Comparison of ENCODE assay signal across 9 cellular contexts in genomic region chrX:69028006-69028760, GRCh38.
A peak's percentile ranks its signal among the peaks of the same experiment; 100 is the strongest.
DNase-seq lines count a peak whose midpoint lies in the region; ATAC-seq, FAIRE-seq and TF ChIP-seq lines count a peak whose summit lies in the region.
"Had no signal": no experiment of that assay in that cellular context is flagged by ENCODE, and none has a peak within 500 bp of the region (broad histone marks: within the 10 kb centered on the region; RNA-seq: fewer than 3 reads in every experiment).

No MANE protein-coding gene starts in this region.

- no TSS peak for BruUV-seq in GM12878 (replicated peaks; lab: Mats Ljungman, UMichigan)

- H3K79me2 ChIP-seq in GM12878 (ENCODE audit: control insufficient read depth, insufficient read depth, low read length) = no peaks in the 10 kb centered on the region

- in situ Hi-C loops in GM12878 (cut with MboI) = no loop called here

- H3K9me3 ChIP-seq in AG04450 (ENCODE audit: control insufficient read depth, insufficient read depth, low read length) = no peaks in the 10 kb centered on the region
- no peaks in the 10 kb centered on the region for H3K9me3 ChIP-seq in GM12878 (replicated peaks; ENCODE audit: control insufficient read depth, insufficient read depth, low read length)
- no peaks in the 10 kb centered on the region for H3K9me3 ChIP-seq in psoas muscle

- POLR2A ChIA-PET in AG04450 (lab: Yijun Ruan, JAX) = interaction anchor here (1.1 kb wide), 1 partner anchor 133 kb away, joined by 3 read pairs; no protein-coding TSS in a partner anchor
- POLR2A ChIA-PET in GM12878 (lab: Charles Lee) = no interaction called here

- H3K36me3 ChIP-seq in GM12878 (ENCODE audit: control insufficient read depth in 2 of 2, insufficient read depth in 2 of 2, low read length in 1 of 2) (no peaks in the 10 kb centered on the region), psoas muscle (ENCODE audit: insufficient read depth in 1 of 2, low read depth in 1 of 2) (no peaks in the 10 kb centered on the region)

- no peaks in the 10 kb centered on the region for H4K20me1 ChIP-seq in GM12878 (ENCODE audit: control insufficient read depth, insufficient read depth)

- TF ChIP-seq RAD21 in GM12878 (IDR thresholded peaks at IDR 0.05; ENCODE audit: insufficient read depth, low read depth, low read length) = no peak

- DNase-seq in AG04450 (ENCODE audit: low read depth, low spot score) (no peak), GM12878 (ENCODE audit: low read depth, low spot score) (peak; percentile 32), kidney glomerular epithelial cell (lab: John Stamatoyannopoulos, UW) (no peak), putamen (ENCODE audit: low spot score) (no peak), psoas muscle (no peak)
- DNase-seq in activated CD4-positive, CD25-positive, alpha-beta regulatory T cell (lab: John Stamatoyannopoulos, UW) = no peak

- no peak overlapping the region for H2AFZ ChIP-seq in GM12878 (ENCODE audit: control insufficient read depth, low read depth, low read length)

- no peak for FAIRE-seq in GM12878 (lab: Jason Lieb, UNC)

- H3K4me1 ChIP-seq in GM12878 (ENCODE audit: control insufficient read depth, insufficient read depth, low read length) (peaks cover 23% of the 10 kb centered on the region), psoas muscle (no peaks in the 10 kb centered on the region)

- TF ChIP-seq CTCF in AG04450 (IDR thresholded peaks at IDR 0.05; ENCODE audit: low read depth, low read length) (no peak), GM12878 (IDR thresholded peaks at IDR 0.05 in 2 of 3, conservative IDR thresholded peaks at IDR 0.05 in 1 of 3; ENCODE audit: control insufficient read depth in 2 of 3, extremely low read depth in 1 of 3, insufficient read depth in 1 of 3, low read depth in 3 of 3, low read length in 3 of 3) (no peak), psoas muscle (IDR thresholded peaks at IDR 0.05) (no peak)

- H3K4me2 ChIP-seq in GM12878 (ENCODE audit: control insufficient read depth, insufficient read depth) = peak overlapping the region; percentile 27; the same call in 1 of the 2 replicates

- TF ChIP-seq EP300 in GM12878 (IDR thresholded peaks at IDR 0.05; ENCODE audit: borderline replicate concordance in 1 of 2, control insufficient read depth in 1 of 2, low read depth in 2 of 2, low read length in 2 of 2) = 0 out of 4 replicates have a peak, but pooled peaks of 1 of the 2 experiments have one; percentile 24

- TF ChIP-seq POLR2A in GM12878 (IDR thresholded peaks at IDR 0.05; ENCODE audit: low read depth, low read length) = no peak

- H3K9ac ChIP-seq in GM12878 (ENCODE audit: control insufficient read depth, insufficient read depth, low read length) = no peak overlapping the region

- RAD21 ChIA-PET in GM12878 (lab: Charles Lee; ENCODE audit: unreplicated experiment) = interaction anchor here (1.1 kb wide), 1 partner anchor 199 kb away, joined by 3 read pairs; the partner anchor contains the start of gene EFNB1

- intact Hi-C loops in GM12878 (cut with micrococcal nuclease; ENCODE audit: unreplicated experiment) (no loop called here), psoas muscle (cut with DNase I) (loop anchor here in 1 of 2 donors (10.0 kb wide), 1 partner anchor 273 kb away; no protein-coding TSS in a partner anchor)

- ATAC-seq in GM19395 (IDR thresholded peaks at IDR 0.05; ENCODE audit: unreplicated experiment) (peak; percentile 96), HG03103 (IDR thresholded peaks at IDR 0.05; ENCODE audit: low read depth, unreplicated experiment) (peak; percentile 87), GM12878 (peak; percentile 90), psoas muscle (no peak)

- SMC1A ChIA-PET in GM12878 (lab: Charles Lee; ENCODE audit: uncharacterized antibody, unreplicated experiment) = interaction anchor here (0.8 to 1.5 kb wide), 2 partner anchors 12 to 24 kb away, joined by 3 read pairs; no protein-coding TSS in a partner anchor

- no peak overlapping the region for H3K4me3 ChIP-seq in AG04450 (ENCODE audit: low read depth, low read length)
- no peak overlapping the region for H3K4me3 ChIP-seq in GM12878
- no peak overlapping the region for H3K4me3 ChIP-seq in psoas muscle

- CTCF ChIA-PET in AG04450 (lab: Charles Lee) (no interaction called here), GM12878 (lab: Yijun Ruan, JAX) (no interaction called here)

- H3K27me3 ChIP-seq in AG04450 (ENCODE audit: control insufficient read depth, insufficient read depth, low read length) (no peaks in the 10 kb centered on the region), GM12878 (replicated peaks in 1 of 2; ENCODE audit: control insufficient read depth in 2 of 2, insufficient read depth in 2 of 2, low read length in 1 of 2) (no peaks in the 10 kb centered on the region; a peak in 1 of 4 replicates), psoas muscle (ENCODE audit: insufficient read depth in 3 of 3, low read length in 2 of 3) (peaks cover 0 to 8% (median 0%) of the 10 kb centered on the region in 3 donors)

- 32% methylated on average over 8 of the region's 8 CpGs for WGBS in GM12878 (ENCODE audit: insufficient coverage, insufficient replicate concordance, low lambda C conversion rate, missing lambda C conversion rate)
- 68 to 80% (median 77%) methylated on average over 7 to 8 of the region's 8 CpGs for WGBS in psoas muscle, 3 donors

- peak overlapping the region; percentile 86 for H3K27ac ChIP-seq in AG04450 (ENCODE audit: low read depth, low read length)
- peak overlapping the region; percentile 66 for H3K27ac ChIP-seq in GM12878 (ENCODE audit: control insufficient read depth, insufficient read depth)
- no peak overlapping the region for H3K27ac ChIP-seq in psoas muscle
- H3K27ac ChIP-seq: C4-2B had no signal

TF ChIP-seq in GM12878, 131 proteins besides CTCF, POLR2A, EP300 and RAD21 (continues in another document):
- TF ChIP-seq JUNB (IDR thresholded peaks at IDR 0.05) (peak; percentile 39; the same call in 1 of the 2 replicates), ZNF217 (IDR thresholded peaks at IDR 0.05) (no peak), LARP7 (IDR thresholded peaks at IDR 0.05) (no peak), STAT3 (IDR thresholded peaks at IDR 0.05; ENCODE audit: low read depth, low read length) (no peak), RB1 (IDR thresholded peaks at IDR 0.05; ENCODE audit: borderline replicate concordance) (no peak), BCL11A (IDR thresholded peaks at IDR 0.05; ENCODE audit: low read depth, low read length) (peak; percentile 48; the same call in 1 of the 2 replicates), BACH1 (IDR thresholded peaks at IDR 0.05; ENCODE audit: borderline replicate concordance) (no peak), DPF2 (IDR thresholded peaks at IDR 0.05) (0 out of 2 replicates have a peak, but pooled peaks have one; percentile 26), NFIC (IDR thresholded peaks at IDR 0.05; ENCODE audit: low read depth, low read length) (peak; percentile 64)
- TF ChIP-seq, protein P1, sequence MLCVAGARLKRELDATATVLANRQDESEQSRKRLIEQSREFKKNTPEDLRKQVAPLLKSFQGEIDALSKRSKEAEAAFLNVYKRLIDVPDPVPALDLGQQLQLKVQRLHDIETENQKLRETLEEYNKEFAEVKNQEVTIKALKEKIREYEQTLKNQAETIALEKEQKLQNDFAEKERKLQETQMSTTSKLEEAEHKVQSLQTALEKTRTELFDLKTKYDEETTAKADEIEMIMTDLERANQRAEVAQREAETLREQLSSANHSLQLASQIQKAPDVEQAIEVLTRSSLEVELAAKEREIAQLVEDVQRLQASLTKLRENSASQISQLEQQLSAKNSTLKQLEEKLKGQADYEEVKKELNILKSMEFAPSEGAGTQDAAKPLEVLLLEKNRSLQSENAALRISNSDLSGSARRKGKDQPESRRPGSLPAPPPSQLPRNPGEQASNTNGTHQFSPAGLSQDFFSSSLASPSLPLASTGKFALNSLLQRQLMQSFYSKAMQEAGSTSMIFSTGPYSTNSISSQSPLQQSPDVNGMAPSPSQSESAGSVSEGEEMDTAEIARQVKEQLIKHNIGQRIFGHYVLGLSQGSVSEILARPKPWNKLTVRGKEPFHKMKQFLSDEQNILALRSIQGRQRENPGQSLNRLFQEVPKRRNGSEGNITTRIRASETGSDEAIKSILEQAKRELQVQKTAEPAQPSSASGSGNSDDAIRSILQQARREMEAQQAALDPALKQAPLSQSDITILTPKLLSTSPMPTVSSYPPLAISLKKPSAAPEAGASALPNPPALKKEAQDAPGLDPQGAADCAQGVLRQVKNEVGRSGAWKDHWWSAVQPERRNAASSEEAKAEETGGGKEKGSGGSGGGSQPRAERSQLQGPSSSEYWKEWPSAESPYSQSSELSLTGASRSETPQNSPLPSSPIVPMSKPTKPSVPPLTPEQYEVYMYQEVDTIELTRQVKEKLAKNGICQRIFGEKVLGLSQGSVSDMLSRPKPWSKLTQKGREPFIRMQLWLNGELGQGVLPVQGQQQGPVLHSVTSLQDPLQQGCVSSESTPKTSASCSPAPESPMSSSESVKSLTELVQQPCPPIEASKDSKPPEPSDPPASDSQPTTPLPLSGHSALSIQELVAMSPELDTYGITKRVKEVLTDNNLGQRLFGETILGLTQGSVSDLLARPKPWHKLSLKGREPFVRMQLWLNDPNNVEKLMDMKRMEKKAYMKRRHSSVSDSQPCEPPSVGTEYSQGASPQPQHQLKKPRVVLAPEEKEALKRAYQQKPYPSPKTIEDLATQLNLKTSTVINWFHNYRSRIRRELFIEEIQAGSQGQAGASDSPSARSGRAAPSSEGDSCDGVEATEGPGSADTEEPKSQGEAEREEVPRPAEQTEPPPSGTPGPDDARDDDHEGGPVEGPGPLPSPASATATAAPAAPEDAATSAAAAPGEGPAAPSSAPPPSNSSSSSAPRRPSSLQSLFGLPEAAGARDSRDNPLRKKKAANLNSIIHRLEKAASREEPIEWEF (IDR thresholded peaks at IDR 0.05; ENCODE audit: insufficient replicate concordance, low read depth, low read length) = no peak
- TF ChIP-seq, protein P2, sequence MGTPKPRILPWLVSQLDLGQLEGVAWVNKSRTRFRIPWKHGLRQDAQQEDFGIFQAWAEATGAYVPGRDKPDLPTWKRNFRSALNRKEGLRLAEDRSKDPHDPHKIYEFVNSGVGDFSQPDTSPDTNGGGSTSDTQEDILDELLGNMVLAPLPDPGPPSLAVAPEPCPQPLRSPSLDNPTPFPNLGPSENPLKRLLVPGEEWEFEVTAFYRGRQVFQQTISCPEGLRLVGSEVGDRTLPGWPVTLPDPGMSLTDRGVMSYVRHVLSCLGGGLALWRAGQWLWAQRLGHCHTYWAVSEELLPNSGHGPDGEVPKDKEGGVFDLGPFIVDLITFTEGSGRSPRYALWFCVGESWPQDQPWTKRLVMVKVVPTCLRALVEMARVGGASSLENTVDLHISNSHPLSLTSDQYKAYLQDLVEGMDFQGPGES (IDR thresholded peaks at IDR 0.05) = no peak

Comparison
In these comparisons a context has a peak if more than half of its experiments do, and no peak if none do; other contexts are left out.
1. ATAC-seq: peak in GM19395 (single experiment), HG03103 (single experiment) and GM12878 (single experiment); none in psoas muscle (0 of 4).